ENCODE assay signal across 1 cellular context in genomic region chr14:74506408-74506807, GRCh38.
TF ChIP-seq lines count a peak whose summit lies in the region.

No MANE protein-coding gene starts in this region.

TF ChIP-seq in GM23338, 12 proteins besides CTCF, POLR2A, EP300 and RAD21 (continued from another document):
- TF ChIP-seq ZNF462 (CRISPR knock-in tag; IDR thresholded peaks at IDR 0.05) (no peak), ETS1 (IDR thresholded peaks at IDR 0.05) (no peak), ZNF114 (CRISPR knock-in tag; IDR thresholded peaks at IDR 0.05) (no peak), REST (IDR thresholded peaks at IDR 0.05; ENCODE audit: unreplicated experiment) (no peak), EZH2phosphoT487 (IDR thresholded peaks at IDR 0.05; ENCODE audit: unreplicated experiment) (no peak), ZNF331 (CRISPR knock-in tag; IDR thresholded peaks at IDR 0.05; ENCODE audit: low read depth) (no peak), CREB1 (CRISPR knock-in tag; IDR thresholded peaks at IDR 0.05; ENCODE audit: low read depth) (no peak)
